8 cellular contexts compared by ENCODE assay signal in genomic region chr9:33290247-33290993, GRCh38. TPM values are rescaled to one million over a fixed set of nuclear protein-coding genes. Genes with fewer than 3 reads are reported as not detected.
A peak's percentile ranks its signal among the peaks of the same experiment; 100 is the strongest.
DNase-seq lines count a peak whose midpoint lies in the region; ATAC-seq and TF ChIP-seq lines count a peak whose summit lies in the region.

Gene NFX1, plus strand, starts transcription at chr9:33290516. Its CDS starts 57 bp downstream, at chr9:33290573.

- in situ Hi-C loops in GM13977 (cut with MboI; ENCODE audit: low pct_unique_long_range_greater_than_20kb, low sequenced_read_pairs, unreplicated experiment), result no loop called here

- H3K27ac ChIP-seq in heart right ventricle (peak within 1 kb of the TSS; percentile 94 to 100 (median 98)), upper lobe of right lung (peak within 1 kb of the TSS; percentile 99)

- H3K27ac Mint-ChIP-seq in T-helper 1 cell treated with Interleukin-12 subunit alpha and Interleukin-12 subunit beta and Interleukin-4 antibody, amounts not matched to agents 30 μg/mL and 1 μg/mL, for 36 hours, result peak within 1 kb of the TSS; percentile 100

- TF ChIP-seq CTCF in GM13977 (IDR thresholded peaks at IDR 0.05; ENCODE audit: extremely low read depth, insufficient read depth, missing control alignments) (no peak), heart right ventricle (IDR thresholded peaks at IDR 0.05) (no peak), upper lobe of right lung (IDR thresholded peaks at IDR 0.05) (no peak)

- H3K27me3 Mint-ChIP-seq in T-helper 1 cell treated with Interleukin-12 subunit alpha and Interleukin-12 subunit beta and Interleukin-4 antibody, amounts not matched to agents 30 μg/mL and 1 μg/mL, for 36 hours (ENCODE audit: low read depth), result peaks cover 4% of the 10 kb centered on the region

- intact Hi-C loops in heart right ventricle (cut with DNase I), result no loop called here
- intact Hi-C loops in posterior vena cava (cut with DNase I), result no loop called here
- intact Hi-C loops in upper lobe of right lung (cut with DNase I), result no loop called here

- ATAC-seq in HG02884 (IDR thresholded peaks at IDR 0.05; ENCODE audit: unreplicated experiment) (peak; percentile 83), heart right ventricle (peak; percentile 93 to 97 (median 94)), upper lobe of right lung (peak; percentile 91)

- H3K4me3 ChIP-seq in heart right ventricle (peak within 1 kb of the TSS; percentile 59 to 94 (median 79)), upper lobe of right lung (peak within 1 kb of the TSS; percentile 78)

- H3K4me1 ChIP-seq in heart right ventricle (peaks cover 0 to 59% (median 43%) of the 10 kb centered on the region in 9 donors), upper lobe of right lung (peaks cover 45% of the 10 kb centered on the region)

- H3K27me3 ChIP-seq in heart right ventricle, result no peaks in the 10 kb centered on the region
- H3K27me3 ChIP-seq in upper lobe of right lung, result no peaks in the 10 kb centered on the region

- H3K4me3 Mint-ChIP-seq in T-helper 1 cell treated with Interleukin-12 subunit alpha and Interleukin-12 subunit beta and Interleukin-4 antibody, amounts not matched to agents 30 μg/mL and 1 μg/mL, for 36 hours, result peak within 1 kb of the TSS; percentile 98

- peaks cover 33% of the 10 kb centered on the region for H3K36me3 Mint-ChIP-seq in T-helper 1 cell treated with Interleukin-12 subunit alpha and Interleukin-12 subunit beta and Interleukin-4 antibody, amounts not matched to agents 30 μg/mL and 1 μg/mL, for 36 hours (ENCODE audit: low read depth)

- H3K4me1 Mint-ChIP-seq in T-helper 1 cell treated with Interleukin-12 subunit alpha and Interleukin-12 subunit beta and Interleukin-4 antibody, amounts not matched to agents 30 μg/mL and 1 μg/mL, for 36 hours (ENCODE audit: low read depth), result peaks cover 42% of the 10 kb centered on the region

- DNase-seq in GM13977 (ENCODE audit: low spot score), result peak; percentile 92
- peak; percentile 97 for DNase-seq in NCI-H1694 (lab: John Stamatoyannopoulos, UW)
- DNase-seq in amniotic stem cell (lab: John Stamatoyannopoulos, UW), result peak; percentile 87
- peak; percentile 97 for DNase-seq in heart right ventricle
- peak; percentile 99 for DNase-seq in posterior vena cava (ENCODE audit: low spot score)
- DNase-seq in upper lobe of right lung, result peak; percentile 99

- H3K9me3 ChIP-seq in heart right ventricle (no peaks in the 10 kb centered on the region), upper lobe of right lung (no peaks in the 10 kb centered on the region)

- H3K36me3 ChIP-seq in heart right ventricle (peaks cover 0 to 49% (median 9%) of the 10 kb centered on the region in 9 donors), upper lobe of right lung (peaks cover 28% of the 10 kb centered on the region)

- 0% methylated on average over 60 of the region's 60 CpGs for WGBS in heart right ventricle, 2 donors

- no peaks in the 10 kb centered on the region for H3K9me3 Mint-ChIP-seq in T-helper 1 cell treated with Interleukin-12 subunit alpha and Interleukin-12 subunit beta and Interleukin-4 antibody, amounts not matched to agents 30 μg/mL and 1 μg/mL, for 36 hours

RNA-seq across cellular contexts. Expression of gene NFX1, which starts in this region (rescaled TPM):
- total RNA-seq in heart right ventricle (10 to 100 TPM; 27.9 to 44.1 (median 34.5) TPM), posterior vena cava (10 to 100 TPM; 30.1 to 37.2 TPM), upper lobe of right lung (45.0 TPM)
- 10 to 100 TPM; 14.5 to 15.1 TPM for polyA plus RNA-seq in heart right ventricle

Comparison
In these comparisons a context has a peak if more than half of its experiments do, and no peak if none do; other contexts are left out.
1. Peak in every context shown above with its lines: DNase-seq, ATAC-seq, H3K4me3 ChIP-seq and H3K27ac ChIP-seq.